ENCODE assay signal across 19 cellular contexts in genomic region chr12:115960-116915, GRCh38. TPM values are rescaled to one million over a fixed set of nuclear protein-coding genes. Genes with fewer than 3 reads are reported as not detected.
DNase-seq lines count a peak whose midpoint lies in the region; ATAC-seq and TF ChIP-seq lines count a peak whose summit lies in the region.
"Had no signal": no experiment of that assay in that cellular context is flagged by ENCODE, and none has a peak within 500 bp of the region (broad histone marks: within the 10 kb centered on the region; RNA-seq: fewer than 3 reads in every experiment).

No MANE protein-coding gene starts in this region.

- CTCF ChIA-PET in HEK293 (lab: Yijun Ruan, JAX): interaction anchor here (1.0 to 1.1 kb wide), 3 partner anchors 15 to 53 kb away, joined by 3 to 4 read pairs (median 3); no protein-coding TSS in a partner anchor

- in situ Hi-C loops in G401 (cut with HindIII; ENCODE audit: low sequenced_read_pairs): no loop called here

- TF ChIP-seq CTCF in HEK293 (tag by site-specific recombination; IDR thresholded peaks at IDR 0.05) (no peak), endodermal cell (conservative IDR thresholded peaks at IDR 0.05) (peak; percentile 62), omental fat pad (IDR thresholded peaks at IDR 0.05) (no peak)

- H3K9me3 Mint-ChIP-seq in endodermal cell: no peaks in the 10 kb centered on the region
- H3K9me3 Mint-ChIP-seq: CD4-positive, CD25-positive, alpha-beta regulatory T cell; CD8-positive, alpha-beta memory T cell had no signal

- H3K4me1 ChIP-seq in HEK293 (ENCODE audit: control insufficient read depth, insufficient read depth, low read length) (peaks cover 6% of the 10 kb centered on the region), endodermal cell (ENCODE audit: control insufficient read depth, insufficient read depth, low read length) (peaks cover 12% of the 10 kb centered on the region)
- H3K4me1 ChIP-seq: BE2C had no signal

- H3K27me3 ChIP-seq in endodermal cell (ENCODE audit: control insufficient read depth, insufficient read depth, low read length, poor library complexity, severe bottlenecking): no peaks in the 10 kb centered on the region
- H3K27me3 ChIP-seq: BE2C had no signal

- ATAC-seq in omental fat pad (ENCODE audit: low FRiP score): no peak
- no peak for ATAC-seq in GM19467 (IDR thresholded peaks at IDR 0.05; ENCODE audit: unreplicated experiment)
- ATAC-seq: HCT116 had no signal

- H3K4me1 Mint-ChIP-seq in endodermal cell: peaks cover 16% of the 10 kb centered on the region
- H3K4me1 Mint-ChIP-seq: CD8-positive, alpha-beta memory T cell had no signal

- DNase-seq in endodermal cell: no peak
- DNase-seq in posterior vena cava (ENCODE audit: low spot score): peak; percentile 50
- no peak for DNase-seq in omental fat pad (ENCODE audit: low spot score)
- DNase-seq in G401 (ENCODE audit: low spot score): no peak
- no peak for DNase-seq in HK-2 (ENCODE audit: unreplicated experiment)
- DNase-seq: ACHN; BE2C; C1 segment of cervical spinal cord; CD4-positive, CD25-positive, alpha-beta regulatory T cell; CD8-positive, alpha-beta memory T cell; COR-L47; DMS 273 treated with DMSO at 0.1 percent for 48 hours; GDM1; KG1 had no signal

- H3K27ac ChIP-seq in HEK293 (ENCODE audit: extremely low read depth, low read depth, low read length) (no peak overlapping the region), endodermal cell (ENCODE audit: low read depth, low read length) (no peak overlapping the region)

- H3K27me3 Mint-ChIP-seq in endodermal cell (ENCODE audit: insufficient read depth): peaks cover 16% of the 10 kb centered on the region

- no peak overlapping the region for H3K4me3 Mint-ChIP-seq in endodermal cell
- H3K4me3 Mint-ChIP-seq: CD4-positive, CD25-positive, alpha-beta regulatory T cell; CD8-positive, alpha-beta memory T cell had no signal

- no peak overlapping the region for H3K27ac Mint-ChIP-seq in endodermal cell
- H3K27ac Mint-ChIP-seq: CD4-positive, CD25-positive, alpha-beta regulatory T cell had no signal

- POLR2A ChIA-PET in HEK293 (lab: Yijun Ruan, JAX): no interaction called here

- H3K36me3 ChIP-seq in HEK293 (ENCODE audit: control insufficient read depth in 2 of 2, insufficient read depth in 1 of 2, low read length in 2 of 2): no peaks in the 10 kb centered on the region
- H3K36me3 ChIP-seq in endodermal cell (ENCODE audit: control insufficient read depth, insufficient read depth, low read length): no peaks in the 10 kb centered on the region
- H3K36me3 ChIP-seq: BE2C had no signal

- H3K9ac ChIP-seq in endodermal cell (ENCODE audit: extremely low read depth, low read length, poor library complexity, severe bottlenecking): no peak overlapping the region

- H3K4me3 ChIP-seq in HEK293 (ENCODE audit: low read depth, low read length) (no peak overlapping the region), endodermal cell (ENCODE audit: low read length) (no peak overlapping the region)

- no peaks in the 10 kb centered on the region for H3K36me3 Mint-ChIP-seq in endodermal cell (ENCODE audit: low read depth)
- H3K36me3 Mint-ChIP-seq: CD4-positive, CD25-positive, alpha-beta regulatory T cell; CD8-positive, alpha-beta memory T cell had no signal

- no peaks in the 10 kb centered on the region for H3K9me3 ChIP-seq in HEK293 (ENCODE audit: control insufficient read depth, insufficient read depth, low read depth, low read length)
- no peaks in the 10 kb centered on the region for H3K9me3 ChIP-seq in endodermal cell (ENCODE audit: control insufficient read depth, low read length)
- H3K9me3 ChIP-seq: BE2C had no signal

- intact Hi-C loops in posterior vena cava (cut with DNase I): no loop called here

- 86 to 88% methylated on average over 15 to 19 of the region's 19 CpGs for WGBS in endodermal cell (ENCODE audit: insufficient coverage in 1 of 2, insufficient read length in 1 of 2), 2 experiments

TF ChIP-seq in HEK293, 187 proteins besides CTCF, POLR2A, EP300 and RAD21:
- TF ChIP-seq ZNF133 (tag by site-specific recombination; IDR thresholded peaks at IDR 0.05) (peak; percentile 92), ZNF335 (tag by site-specific recombination; conservative IDR thresholded peaks at IDR 0.05) (no peak), ZNF514 (tag by site-specific recombination; IDR thresholded peaks at IDR 0.05) (no peak), WT1 (tag by site-specific recombination; IDR thresholded peaks at IDR 0.05) (no peak)

RNA-seq across cellular contexts. Expression of gene IQSEC3, which starts 49.7 kb away (rescaled TPM):
- total RNA-seq in endodermal cell (1 to 10 TPM; 1.5 to 2.7 TPM), posterior vena cava (1 to 10 TPM; 3.2 to 3.6 TPM), omental fat pad (1 to 10 TPM; 1.3 to 4.4 (median 3.3) TPM)
- 1.5 TPM for polyA plus RNA-seq in endodermal cell (2013, experiment 1 of 2)
- polyA plus RNA-seq in endodermal cell (2013, experiment 2 of 2): 0.95 TPM
- not detected in 2 replicates for total RNA-seq in G401 (2014; rRNA removed; shearing (Covaris generic))
- total RNA-seq: H4, HT-29 had no signal
- polyA plus RNA-seq: CD8-positive, alpha-beta memory T cell had no signal
